Comparison of ENCODE assay signal across 13 cellular contexts in genomic region chr22:28402539-28402938, GRCh38.
DNase-seq lines count a peak whose midpoint lies in the region; ATAC-seq and TF ChIP-seq lines count a peak whose summit lies in the region.
"Had no signal": no experiment of that assay in that cellular context is flagged by ENCODE, and none has a peak within 500 bp of the region (broad histone marks: within the 10 kb centered on the region; RNA-seq: fewer than 3 reads in every experiment).

No MANE protein-coding gene starts in this region.

- no peak for DNase-seq in activated CD4-positive, CD25-positive, alpha-beta regulatory T cell treated with anti-CD3 and anti-CD28 coated beads, Interleukin-2, amount 50 U/mL, for 72 hours
- no peak for DNase-seq in activated naive CD8-positive, alpha-beta T cell treated with anti-CD3 and anti-CD28 coated beads, Interleukin-2, amount 50 U/mL, for 24 hours
- DNase-seq in activated naive CD8-positive, alpha-beta T cell treated with anti-CD3 and anti-CD28 coated beads for 36 hours, result no peak
- DNase-seq in nephron progenitor cell (no peak), NCI-H69 (lab: John Stamatoyannopoulos, UW) (no peak)
- no peak for DNase-seq in stimulated activated CD4-positive, alpha-beta T cell treated with anti-CD3 and anti-CD28 coated beads, Interleukin-4, amount 100 ng/mL, for 4 hours
- DNase-seq: CD8-positive, alpha-beta T cell; DMS79; NCI-H1105; NCI-H1694; NCI-H510A treated with DMSO at 0.1 percent for 48 hours had no signal

- H3K9me3 Mint-ChIP-seq in activated naive CD8-positive, alpha-beta T cell treated with anti-CD3 and anti-CD28 coated beads, Interleukin-2, amount 50 U/mL, for 24 hours, result no peaks in the 10 kb centered on the region
- H3K9me3 Mint-ChIP-seq in activated naive CD8-positive, alpha-beta T cell treated with anti-CD3 and anti-CD28 coated beads for 36 hours, result no peaks in the 10 kb centered on the region
- no peaks in the 10 kb centered on the region for H3K9me3 Mint-ChIP-seq in T-helper 1 cell treated with Interleukin-12 subunit alpha and Interleukin-12 subunit beta and Interleukin-4 antibody, amounts not matched to agents 30 μg/mL and 1 μg/mL, for 36 hours
- H3K9me3 Mint-ChIP-seq in nephron progenitor cell, result peaks cover 24% of the 10 kb centered on the region
- H3K9me3 Mint-ChIP-seq: CD8-positive, alpha-beta T cell had no signal

- no peaks in the 10 kb centered on the region for H3K36me3 Mint-ChIP-seq in activated naive CD8-positive, alpha-beta T cell treated with anti-CD3 and anti-CD28 coated beads, Interleukin-2, amount 50 U/mL, for 24 hours (ENCODE audit: low read depth)
- H3K36me3 Mint-ChIP-seq in activated naive CD8-positive, alpha-beta T cell treated with anti-CD3 and anti-CD28 coated beads for 36 hours, result no peaks in the 10 kb centered on the region
- peaks cover 7% of the 10 kb centered on the region for H3K36me3 Mint-ChIP-seq in T-helper 1 cell treated with Interleukin-12 subunit alpha and Interleukin-12 subunit beta and Interleukin-4 antibody, amounts not matched to agents 30 μg/mL and 1 μg/mL, for 36 hours (ENCODE audit: low read depth)
- H3K36me3 Mint-ChIP-seq in nephron progenitor cell (ENCODE audit: low read depth), result peaks cover 32% of the 10 kb centered on the region
- H3K36me3 Mint-ChIP-seq: CD8-positive, alpha-beta T cell had no signal

- H3K27ac Mint-ChIP-seq in activated naive CD8-positive, alpha-beta T cell treated with anti-CD3 and anti-CD28 coated beads, Interleukin-2, amount 50 U/mL, for 24 hours, result no peak overlapping the region
- no peak overlapping the region for H3K27ac Mint-ChIP-seq in activated naive CD8-positive, alpha-beta T cell treated with anti-CD3 and anti-CD28 coated beads for 36 hours
- H3K27ac Mint-ChIP-seq in T-helper 1 cell treated with Interleukin-12 subunit alpha and Interleukin-12 subunit beta and Interleukin-4 antibody, amounts not matched to agents 30 μg/mL and 1 μg/mL, for 36 hours, result peak overlapping the region; percentile 84
- peak overlapping the region; percentile 91 for H3K27ac Mint-ChIP-seq in nephron progenitor cell
- H3K27ac Mint-ChIP-seq: CD8-positive, alpha-beta T cell had no signal

- no peak for TF ChIP-seq CTCF in nephron progenitor cell (IDR thresholded peaks at IDR 0.05)

- H3K27me3 Mint-ChIP-seq in activated naive CD8-positive, alpha-beta T cell treated with anti-CD3 and anti-CD28 coated beads, Interleukin-2, amount 50 U/mL, for 24 hours, result peaks cover 5% of the 10 kb centered on the region
- peaks cover 3% of the 10 kb centered on the region for H3K27me3 Mint-ChIP-seq in activated naive CD8-positive, alpha-beta T cell treated with anti-CD3 and anti-CD28 coated beads for 36 hours
- no peaks in the 10 kb centered on the region for H3K27me3 Mint-ChIP-seq in T-helper 1 cell treated with Interleukin-12 subunit alpha and Interleukin-12 subunit beta and Interleukin-4 antibody, amounts not matched to agents 30 μg/mL and 1 μg/mL, for 36 hours (ENCODE audit: low read depth)
- no peaks in the 10 kb centered on the region for H3K27me3 Mint-ChIP-seq in nephron progenitor cell (ENCODE audit: low read depth, poor library complexity)

- H3K4me3 Mint-ChIP-seq in activated naive CD8-positive, alpha-beta T cell treated with anti-CD3 and anti-CD28 coated beads, Interleukin-2, amount 50 U/mL, for 24 hours, result no peak overlapping the region
- H3K4me3 Mint-ChIP-seq in activated naive CD8-positive, alpha-beta T cell treated with anti-CD3 and anti-CD28 coated beads for 36 hours, result no peak overlapping the region
- H3K4me3 Mint-ChIP-seq in T-helper 1 cell treated with Interleukin-12 subunit alpha and Interleukin-12 subunit beta and Interleukin-4 antibody, amounts not matched to agents 30 μg/mL and 1 μg/mL, for 36 hours, result peak overlapping the region; percentile 25
- H3K4me3 Mint-ChIP-seq in nephron progenitor cell, result no peak overlapping the region
- H3K4me3 Mint-ChIP-seq: CD8-positive, alpha-beta T cell had no signal

- ATAC-seq in activated CD4-positive, CD25-positive, alpha-beta regulatory T cell treated with anti-CD3 and anti-CD28 coated beads, Interleukin-2, amount 50 U/mL, for 24 hours, result peak; percentile 72 to 82
- peak; percentile 49 for ATAC-seq in activated naive CD8-positive, alpha-beta T cell treated with anti-CD3 and anti-CD28 coated beads, Interleukin-2, amount 50 U/mL, for 24 hours
- ATAC-seq: CD8-positive, alpha-beta T cell had no signal

- no peaks in the 10 kb centered on the region for H3K4me1 Mint-ChIP-seq in activated naive CD8-positive, alpha-beta T cell treated with anti-CD3 and anti-CD28 coated beads, Interleukin-2, amount 50 U/mL, for 24 hours
- H3K4me1 Mint-ChIP-seq in activated naive CD8-positive, alpha-beta T cell treated with anti-CD3 and anti-CD28 coated beads for 36 hours, result peaks cover 3% of the 10 kb centered on the region
- H3K4me1 Mint-ChIP-seq in T-helper 1 cell treated with Interleukin-12 subunit alpha and Interleukin-12 subunit beta and Interleukin-4 antibody, amounts not matched to agents 30 μg/mL and 1 μg/mL, for 36 hours (ENCODE audit: low read depth), result peaks cover 20% of the 10 kb centered on the region
- H3K4me1 Mint-ChIP-seq in nephron progenitor cell, result peaks cover 38% of the 10 kb centered on the region

Comparison
In these comparisons a context has a peak if more than half of its experiments do, and no peak if none do; other contexts are left out.
1. H3K27ac Mint-ChIP-seq: peak in T-helper 1 cell treated with Interleukin-12 subunit alpha and Interleukin-12 subunit beta and Interleukin-4 antibody, amounts not matched to agents 30 μg/mL and 1 μg/mL, for 36 hours (single experiment) and nephron progenitor cell (single experiment); none in activated naive CD8-positive, alpha-beta T cell treated with anti-CD3 and anti-CD28 coated beads, Interleukin-2, amount 50 U/mL, for 24 hours (single experiment) and activated naive CD8-positive, alpha-beta T cell treated with anti-CD3 and anti-CD28 coated beads for 36 hours (single experiment).